ENCODE assay signal across 15 cellular contexts in the genomic region with DNA sequence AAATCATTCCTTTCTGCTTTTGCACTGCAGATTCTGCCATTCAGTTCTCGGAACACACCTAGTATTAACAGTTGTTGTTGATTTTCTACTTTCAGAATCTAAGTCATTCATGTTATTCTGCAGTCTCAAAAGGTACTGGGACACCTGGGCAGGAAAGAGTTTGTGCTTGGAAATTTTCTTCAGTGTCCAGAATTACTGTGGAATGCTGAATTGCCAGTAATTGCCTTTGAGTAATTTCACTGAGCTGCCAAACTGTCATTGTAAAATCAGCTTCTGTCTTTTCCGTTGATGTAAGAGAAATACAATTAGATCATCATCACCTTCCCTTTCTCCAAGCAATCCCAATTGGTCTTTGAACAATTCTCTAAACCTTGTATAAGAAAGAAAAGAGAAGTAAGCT.
"Had no signal": no experiment of that assay in that cellular context is flagged by ENCODE, and none has a peak within 500 bp of the region (broad histone marks: within the 10 kb centered on the region; RNA-seq: fewer than 3 reads in every experiment).

No MANE protein-coding gene starts in this region.

- H3K4me3 ChIP-seq: colonic mucosa, esophagus squamous epithelium, ovary, thoracic aorta, uterus had no signal

- H3K27me3 ChIP-seq: colonic mucosa, esophagus squamous epithelium, ovary, uterus had no signal

- H3K36me3 ChIP-seq: colonic mucosa, ovary, uterus had no signal

- H3K9me3 ChIP-seq: colonic mucosa, esophagus squamous epithelium, ovary, thoracic aorta, uterus had no signal

- H3K27ac ChIP-seq: colonic mucosa, ovary, uterus, VCaP had no signal

- DNase-seq: activated CD4-positive, alpha-beta T cell treated with anti-CD3 and anti-CD28 coated beads for 1 hour; activated CD4-positive, alpha-beta T cell treated with anti-CD3 and anti-CD28 coated beads, Interleukin-2, amount 50 U/mL, for 48 hours; activated naive CD4-positive, alpha-beta T cell treated with anti-CD3 and anti-CD28 coated beads, Interleukin-2, amount 10 ng/mL, durations not matched to agents 7 days and 5 days; caudate nucleus; colonic mucosa; esophagus squamous epithelium; mesendoderm; ovary; stimulated activated CD4-positive, alpha-beta T cell treated with anti-CD3 and anti-CD28 coated beads, Interleukin-1b, Interleukin-23, amount 100 ng/mL, for 48 hours; T-cell; T1000; uterus had no signal

- H3K4me1 ChIP-seq: colonic mucosa, esophagus squamous epithelium, uterus had no signal

- ATAC-seq: sciatic nerve, T-cell had no signal
